In the genomic region with DNA sequence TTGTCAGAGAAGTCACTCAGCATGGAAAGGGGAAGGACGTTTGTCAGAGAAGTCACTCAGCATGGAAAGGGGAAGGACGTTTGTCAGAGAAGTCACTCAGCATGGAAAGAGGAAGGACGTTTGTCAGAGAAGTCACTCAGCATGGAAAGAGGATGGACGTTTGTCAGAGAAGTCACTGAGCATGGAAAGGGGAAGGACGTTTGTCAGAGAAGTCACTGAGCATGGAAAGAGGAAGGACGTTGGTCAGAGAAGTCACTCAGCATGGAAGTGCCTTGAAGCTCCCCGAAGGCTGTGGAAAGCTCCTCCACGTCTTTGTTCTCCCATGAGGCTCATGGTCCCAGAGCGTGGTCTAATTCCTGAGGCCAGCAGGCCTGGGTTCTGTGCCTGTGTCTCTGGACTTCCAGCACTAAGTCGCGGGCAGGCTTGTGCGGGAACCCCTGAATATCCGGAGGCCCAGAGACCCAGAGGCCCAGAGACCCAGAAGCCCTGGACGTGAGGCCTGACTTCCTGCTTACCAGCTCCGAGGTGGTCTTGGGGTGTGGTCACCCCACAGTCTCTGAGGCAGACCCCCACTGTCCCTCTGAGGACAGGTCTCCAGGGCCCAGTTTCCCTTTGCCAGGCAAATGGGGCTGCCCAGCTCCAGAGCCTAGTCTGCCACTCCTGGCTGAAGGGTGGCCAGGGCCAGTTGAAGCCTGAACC, we compare ENCODE assay signal across 10 cellular contexts.
"Had no signal": no experiment of that assay in that cellular context is flagged by ENCODE, and none has a peak within 500 bp of the region (broad histone marks: within the 10 kb centered on the region; RNA-seq: fewer than 3 reads in every experiment).

No MANE protein-coding gene starts in this region.

- H3K27ac ChIP-seq: body of pancreas, colonic mucosa, thyroid gland had no signal

- ATAC-seq: body of pancreas had no signal

- H3K27me3 ChIP-seq: body of pancreas, colonic mucosa, thyroid gland had no signal

- H3K4me3 ChIP-seq: body of pancreas, colonic mucosa, thyroid gland had no signal

- DNase-seq: activated CD4-positive, alpha-beta T cell treated with anti-CD3 and anti-CD28 coated beads, Interleukin-2, amount 10 ng/mL, durations not matched to agents 7 days and 5 days; activated CD8-positive, alpha-beta memory T cell treated with anti-CD3 and anti-CD28 coated beads, Interleukin-2, amount 50 U/mL, for 48 hours; activated gamma-delta T cell treated with Interleukin-2 at 50 U/mL for 16 hours; activated naive CD8-positive, alpha-beta T cell treated with anti-CD3 and anti-CD28 coated beads for 36 hours; amygdala; body of pancreas; caudate nucleus; colonic mucosa; thyroid gland had no signal

- H3K9me3 ChIP-seq: body of pancreas, colonic mucosa, thyroid gland had no signal

- H3K4me1 ChIP-seq: body of pancreas, colonic mucosa, thyroid gland had no signal

- H3K4me1 Mint-ChIP-seq: activated CD4-positive, alpha-beta T cell treated with anti-CD3 and anti-CD28 coated beads, Interleukin-2, amount 10 ng/mL, durations not matched to agents 7 days and 5 days; activated naive CD8-positive, alpha-beta T cell treated with anti-CD3 and anti-CD28 coated beads for 36 hours; stimulated activated effector memory CD8-positive, alpha-beta T cell treated with anti-CD3 and anti-CD28 coated beads, Interleukin-12 subunit alpha, Interleukin-12 subunit beta, amount 100 ng/mL, for 72 hours had no signal

- H3K27ac Mint-ChIP-seq: activated CD4-positive, alpha-beta T cell treated with anti-CD3 and anti-CD28 coated beads, Interleukin-2, amount 10 ng/mL, durations not matched to agents 7 days and 5 days; activated naive CD8-positive, alpha-beta T cell treated with anti-CD3 and anti-CD28 coated beads for 36 hours; stimulated activated effector memory CD8-positive, alpha-beta T cell treated with anti-CD3 and anti-CD28 coated beads, Interleukin-12 subunit alpha, Interleukin-12 subunit beta, amount 100 ng/mL, for 72 hours had no signal

- H3K36me3 ChIP-seq: colonic mucosa, thyroid gland had no signal

- H3K9me3 Mint-ChIP-seq: activated CD4-positive, alpha-beta T cell treated with anti-CD3 and anti-CD28 coated beads, Interleukin-2, amount 10 ng/mL, durations not matched to agents 7 days and 5 days; activated naive CD8-positive, alpha-beta T cell treated with anti-CD3 and anti-CD28 coated beads for 36 hours; stimulated activated effector memory CD8-positive, alpha-beta T cell treated with anti-CD3 and anti-CD28 coated beads, Interleukin-12 subunit alpha, Interleukin-12 subunit beta, amount 100 ng/mL, for 72 hours had no signal

- H3K27me3 Mint-ChIP-seq: activated CD4-positive, alpha-beta T cell treated with anti-CD3 and anti-CD28 coated beads, Interleukin-2, amount 10 ng/mL, durations not matched to agents 7 days and 5 days had no signal

- H3K36me3 Mint-ChIP-seq: activated naive CD8-positive, alpha-beta T cell treated with anti-CD3 and anti-CD28 coated beads for 36 hours; stimulated activated effector memory CD8-positive, alpha-beta T cell treated with anti-CD3 and anti-CD28 coated beads, Interleukin-12 subunit alpha, Interleukin-12 subunit beta, amount 100 ng/mL, for 72 hours had no signal

- H3K4me3 Mint-ChIP-seq: activated CD4-positive, alpha-beta T cell treated with anti-CD3 and anti-CD28 coated beads, Interleukin-2, amount 10 ng/mL, durations not matched to agents 7 days and 5 days; activated naive CD8-positive, alpha-beta T cell treated with anti-CD3 and anti-CD28 coated beads for 36 hours; stimulated activated effector memory CD8-positive, alpha-beta T cell treated with anti-CD3 and anti-CD28 coated beads, Interleukin-12 subunit alpha, Interleukin-12 subunit beta, amount 100 ng/mL, for 72 hours had no signal
